32 cellular contexts compared by ENCODE assay signal in genomic region chr1:219885680-219886079, GRCh38. TPM values are rescaled to one million over a fixed set of nuclear protein-coding genes. Genes with fewer than 3 reads are reported as not detected.
"Had no signal": no experiment of that assay in that cellular context is flagged by ENCODE, and none has a peak within 500 bp of the region (broad histone marks: within the 10 kb centered on the region; RNA-seq: fewer than 3 reads in every experiment).

No MANE protein-coding gene starts in this region.

- H3K9me3 Mint-ChIP-seq: stimulated activated effector memory CD8-positive, alpha-beta T cell treated with anti-CD3 and anti-CD28 coated beads, Interleukin-12 subunit alpha, Interleukin-12 subunit beta, amount 100 ng/mL, for 72 hours; stimulated activated memory B cell treated with anti-CD40 and anti-IgM and Interleukin-4, amounts not matched to agents 10 μg/mL and 1 μg/mL and 100 μg/mL, for 72 hours had no signal

- DNase-seq: stimulated activated CD4-positive, alpha-beta T cell treated with anti-CD3 and anti-CD28 coated beads, Interleukin-2, amount 100 ng/mL, for 48 hours; stimulated activated CD4-positive, alpha-beta T cell treated with anti-CD3 and anti-CD28 coated beads, Interleukin-4, amount 100 ng/mL, for 1 hour; stimulated activated CD4-positive, alpha-beta T cell treated with anti-CD3 and anti-CD28 coated beads, Interleukin-4, amount 100 ng/mL, for 24 hours; stimulated activated CD4-positive, alpha-beta T cell treated with anti-CD3 and anti-CD28 coated beads, Interleukin-4, amount 100 ng/mL, for 4 hours; stimulated activated CD8-positive, alpha-beta memory T cell treated with anti-CD3 and anti-CD28 coated beads, Interleukin-4, amount 100 ng/mL, for 48 hours; stimulated activated naive B cell treated with anti-CD40 and anti-IgM and Interleukin-4, amounts not matched to agents 10 μg/mL and 1 μg/mL and 100 μg/mL, for 72 hours; stimulated activated naive CD4-positive, alpha-beta T cell; stimulated activated naive CD4-positive, alpha-beta T cell treated with Interleukin-2 at 50 U/mL for 16 hours; stimulated activated naive CD8-positive, alpha-beta T cell treated with anti-CD3 and anti-CD28 coated beads, Interleukin-15, amount 100 ng/mL, for 72 hours; stimulated activated naive CD8-positive, alpha-beta T cell treated with anti-CD3 and anti-CD28 coated beads, Interleukin-15, Interleukin-2, amounts not matched to agents 100 U/mL and 50 U/mL, for 24 hours; stomach; substantia nigra; testis; thyroid gland; tibial artery; transverse colon; trophoblast cell; upper lobe of left lung; upper lobe of right lung; uterus had no signal

- H3K27ac ChIP-seq: stomach, suprapubic skin, testis, thoracic aorta, thyroid gland, tibial artery, tibial nerve, transverse colon, upper lobe of left lung, upper lobe of right lung, uterus, vagina had no signal

- H3K4me3 Mint-ChIP-seq: stimulated activated effector memory CD8-positive, alpha-beta T cell treated with anti-CD3 and anti-CD28 coated beads, Interleukin-12 subunit alpha, Interleukin-12 subunit beta, amount 100 ng/mL, for 72 hours; stimulated activated memory B cell treated with anti-CD40 and anti-IgM and Interleukin-4, amounts not matched to agents 10 μg/mL and 1 μg/mL and 100 μg/mL, for 72 hours; stimulated activated naive B cell treated with anti-CD40 and anti-IgM and Interleukin-4, amounts not matched to agents 10 μg/mL and 1 μg/mL and 100 μg/mL, for 72 hours; stimulated activated naive CD8-positive, alpha-beta T cell treated with anti-CD3 and anti-CD28 coated beads, Interleukin-15, amount 100 ng/mL, for 72 hours; stimulated activated naive CD8-positive, alpha-beta T cell treated with anti-CD3 and anti-CD28 coated beads, Interleukin-15, Interleukin-2, amounts not matched to agents 100 ng/mL and 50 ng/mL, for 24 hours; type B pancreatic cell had no signal

- H3K9me3 ChIP-seq: stomach, suprapubic skin, testis, thoracic aorta, thyroid gland, tibial artery, tibial nerve, transverse colon, upper lobe of left lung, upper lobe of right lung, uterus, vagina had no signal

- ATAC-seq: stimulated activated effector memory CD8-positive, alpha-beta T cell treated with anti-CD3 and anti-CD28 coated beads, Interleukin-12 subunit alpha, Interleukin-12 subunit beta, amount 100 ng/mL, for 72 hours; stimulated activated memory B cell treated with anti-CD40 and anti-IgM and Interleukin-4, amounts not matched to agents 10 μg/mL and 1 μg/mL and 100 μg/mL, for 72 hours; stimulated activated naive B cell treated with anti-CD40 and anti-IgM and Interleukin-4, amounts not matched to agents 10 μg/mL and 1 μg/mL and 100 μg/mL, for 72 hours; stimulated activated naive CD8-positive, alpha-beta T cell treated with anti-CD3 and anti-CD28 coated beads, Interleukin-15, amount 100 ng/mL, for 72 hours; stimulated activated naive CD8-positive, alpha-beta T cell treated with anti-CD3 and anti-CD28 coated beads, Interleukin-15, Interleukin-2, amounts not matched to agents 100 U/mL and 50 U/mL, for 24 hours; upper lobe of right lung had no signal

- H3K27me3 ChIP-seq: suprapubic skin, testis, thyroid gland, tibial artery, tibial nerve, upper lobe of left lung, uterus, vagina had no signal

- H3K27ac Mint-ChIP-seq: stimulated activated effector memory CD8-positive, alpha-beta T cell treated with anti-CD3 and anti-CD28 coated beads, Interleukin-12 subunit alpha, Interleukin-12 subunit beta, amount 100 ng/mL, for 72 hours; stimulated activated memory B cell treated with anti-CD40 and anti-IgM and Interleukin-4, amounts not matched to agents 10 μg/mL and 1 μg/mL and 100 μg/mL, for 72 hours; stimulated activated naive B cell treated with anti-CD40 and anti-IgM and Interleukin-4, amounts not matched to agents 10 μg/mL and 1 μg/mL and 100 μg/mL, for 72 hours; stimulated activated naive CD8-positive, alpha-beta T cell treated with anti-CD3 and anti-CD28 coated beads, Interleukin-15, amount 100 ng/mL, for 72 hours; stimulated activated naive CD8-positive, alpha-beta T cell treated with anti-CD3 and anti-CD28 coated beads, Interleukin-15, Interleukin-2, amounts not matched to agents 100 ng/mL and 50 ng/mL, for 24 hours; type B pancreatic cell had no signal

- H3K4me1 Mint-ChIP-seq: stimulated activated effector memory CD8-positive, alpha-beta T cell treated with anti-CD3 and anti-CD28 coated beads, Interleukin-12 subunit alpha, Interleukin-12 subunit beta, amount 100 ng/mL, for 72 hours; stimulated activated memory B cell treated with anti-CD40 and anti-IgM and Interleukin-4, amounts not matched to agents 10 μg/mL and 1 μg/mL and 100 μg/mL, for 72 hours; stimulated activated naive B cell treated with anti-CD40 and anti-IgM and Interleukin-4, amounts not matched to agents 10 μg/mL and 1 μg/mL and 100 μg/mL, for 72 hours; stimulated activated naive CD8-positive, alpha-beta T cell treated with anti-CD3 and anti-CD28 coated beads, Interleukin-15, amount 100 ng/mL, for 72 hours had no signal

- FAIRE-seq: urothelium cell line had no signal

- H3K36me3 Mint-ChIP-seq: stimulated activated effector memory CD8-positive, alpha-beta T cell treated with anti-CD3 and anti-CD28 coated beads, Interleukin-12 subunit alpha, Interleukin-12 subunit beta, amount 100 ng/mL, for 72 hours; stimulated activated memory B cell treated with anti-CD40 and anti-IgM and Interleukin-4, amounts not matched to agents 10 μg/mL and 1 μg/mL and 100 μg/mL, for 72 hours; stimulated activated naive B cell treated with anti-CD40 and anti-IgM and Interleukin-4, amounts not matched to agents 10 μg/mL and 1 μg/mL and 100 μg/mL, for 72 hours; type B pancreatic cell had no signal

- H3K36me3 ChIP-seq: stomach, suprapubic skin, thoracic aorta, thyroid gland, tibial artery, tibial nerve, transverse colon, upper lobe of left lung, upper lobe of right lung, uterus, vagina had no signal

- H3K4me3 ChIP-seq: stomach, suprapubic skin, testis, thoracic aorta, thyroid gland, tibial artery, tibial nerve, transverse colon, upper lobe of left lung, upper lobe of right lung, uterus, vagina had no signal

- H3K4me1 ChIP-seq: stomach, suprapubic skin, testis, thyroid gland, tibial artery, tibial nerve, transverse colon, upper lobe of left lung, upper lobe of right lung, uterus, vagina had no signal

RNA-seq across cellular contexts. Expression of gene SLC30A10, which starts 42.7 kb away (rescaled TPM):
- total RNA-seq: subcutaneous adipose tissue, thoracic aorta, upper lobe of left lung, upper lobe of right lung, ureter had no signal
- polyA plus RNA-seq: stomach, urinary bladder had no signal
